ENCODE assay signal across 22 cellular contexts in genomic region chr1:8689431-8690252, GRCh38.
DNase-seq lines count a peak whose midpoint lies in the region; ATAC-seq, FAIRE-seq and TF ChIP-seq lines count a peak whose summit lies in the region.
"Had no signal": no experiment of that assay in that cellular context is flagged by ENCODE, and none has a peak within 500 bp of the region (broad histone marks: within the 10 kb centered on the region; RNA-seq: fewer than 3 reads in every experiment).

No MANE protein-coding gene starts in this region.

- intact Hi-C loops in GM12878 (cut with micrococcal nuclease; ENCODE audit: unreplicated experiment): no loop called here
- intact Hi-C loops in CD4-positive, alpha-beta memory T cell (cut with micrococcal nuclease): no loop called here

- no peak for TF ChIP-seq EP300 in GM12878 (IDR thresholded peaks at IDR 0.05; ENCODE audit: borderline replicate concordance in 1 of 2, control insufficient read depth in 1 of 2, low read depth in 2 of 2, low read length in 2 of 2)

- peak; percentile 57 for ATAC-seq in GM12878
- no peak for ATAC-seq in stimulated activated memory B cell treated with anti-CD40 and anti-IgM and Interleukin-4, amounts not matched to agents 10 μg/mL and 1 μg/mL and 100 μg/mL, for 72 hours
- no peak for ATAC-seq in esophagus mucosa
- ATAC-seq: left cardiac atrium, PC-3, T-cell had no signal

- WGBS in GM12878 (ENCODE audit: insufficient coverage, insufficient replicate concordance, low lambda C conversion rate, missing lambda C conversion rate): 65% methylated on average over 6 of the region's 6 CpGs

- H3K79me2 ChIP-seq in GM12878 (ENCODE audit: control insufficient read depth, insufficient read depth, low read length): peaks cover 67% of the 10 kb centered on the region

- peak overlapping the region; percentile 33 for H3K4me2 ChIP-seq in GM12878 (ENCODE audit: control insufficient read depth, insufficient read depth)

- H3K4me1 Mint-ChIP-seq in stimulated activated memory B cell treated with anti-CD40 and anti-IgM and Interleukin-4, amounts not matched to agents 10 μg/mL and 1 μg/mL and 100 μg/mL, for 72 hours: peaks cover 62% of the 10 kb centered on the region
- peaks cover 2 to 6% (median 5%) of the 10 kb centered on the region in 4 donors for H3K4me1 Mint-ChIP-seq in CD4-positive, alpha-beta memory T cell

- H3K4me1 ChIP-seq in GM12878 (ENCODE audit: control insufficient read depth, insufficient read depth, low read length): peaks cover 23% of the 10 kb centered on the region
- H3K4me1 ChIP-seq in CD4-positive, alpha-beta memory T cell (ENCODE audit: insufficient read depth, low read length): no peaks in the 10 kb centered on the region

- TF ChIP-seq RAD21 in GM12878 (IDR thresholded peaks at IDR 0.05; ENCODE audit: insufficient read depth, low read depth, low read length): no peak

- peak overlapping the region; percentile 24 for H3K27ac Mint-ChIP-seq in stimulated activated memory B cell treated with anti-CD40 and anti-IgM and Interleukin-4, amounts not matched to agents 10 μg/mL and 1 μg/mL and 100 μg/mL, for 72 hours
- no peak overlapping the region for H3K27ac Mint-ChIP-seq in CD4-positive, alpha-beta memory T cell
- H3K27ac Mint-ChIP-seq: activated naive CD8-positive, alpha-beta T cell; T-cell had no signal

- no peaks in the 10 kb centered on the region for H3K36me3 Mint-ChIP-seq in stimulated activated memory B cell treated with anti-CD40 and anti-IgM and Interleukin-4, amounts not matched to agents 10 μg/mL and 1 μg/mL and 100 μg/mL, for 72 hours
- H3K36me3 Mint-ChIP-seq in CD4-positive, alpha-beta memory T cell: peaks cover 0 to 11% of the 10 kb centered on the region in 2 donors

- H3K9me3 Mint-ChIP-seq in stimulated activated memory B cell treated with anti-CD40 and anti-IgM and Interleukin-4, amounts not matched to agents 10 μg/mL and 1 μg/mL and 100 μg/mL, for 72 hours: no peaks in the 10 kb centered on the region
- H3K9me3 Mint-ChIP-seq in CD4-positive, alpha-beta memory T cell: no peaks in the 10 kb centered on the region
- H3K9me3 Mint-ChIP-seq: T-cell had no signal

- POLR2A ChIA-PET in GM12878 (lab: Charles Lee): interaction anchor here (0.5 to 2.5 kb wide), 9 partner anchors 10 to 168 kb away, joined by 3 to 17 read pairs (median 4); no protein-coding TSS in a partner anchor
- POLR2A ChIA-PET in CD4-positive, alpha-beta memory T cell (lab: Charles Lee; ENCODE audit: partially characterized antibody): no interaction called here

- RAD21 ChIA-PET in GM12878 (lab: Charles Lee; ENCODE audit: unreplicated experiment): interaction anchor here (0.5 to 3.0 kb wide), 16 partner anchors 8 to 386 kb away, joined by 3 to 27 read pairs (median 3); no protein-coding TSS in a partner anchor

- peaks cover 2% of the 10 kb centered on the region; the same call in 1 of the 3 replicates for H3K9me3 ChIP-seq in GM12878 (replicated peaks; ENCODE audit: control insufficient read depth, insufficient read depth, low read length)
- no peaks in the 10 kb centered on the region for H3K9me3 ChIP-seq in CD4-positive, alpha-beta memory T cell (ENCODE audit: control insufficient read depth in 1 of 2, low read length in 2 of 2)
- H3K9me3 ChIP-seq: thyroid gland had no signal

- peak overlapping the region; percentile 50 for H3K27ac ChIP-seq in GM12878 (ENCODE audit: control insufficient read depth, insufficient read depth)
- no peak overlapping the region for H3K27ac ChIP-seq in CD4-positive, alpha-beta memory T cell (ENCODE audit: low read depth, low read length)
- H3K27ac ChIP-seq: thyroid gland had no signal

- no peak for TF ChIP-seq POLR2A in GM12878 (IDR thresholded peaks at IDR 0.05; ENCODE audit: low read depth, low read length)

- SMC1A ChIA-PET in GM12878 (lab: Charles Lee; ENCODE audit: uncharacterized antibody, unreplicated experiment): interaction anchor here (0.7 to 12.1 kb wide), 23 partner anchors 8 to 164 kb away, joined by 3 to 154 read pairs (median 4); no protein-coding TSS in a partner anchor

- no peaks in the 10 kb centered on the region for H3K36me3 ChIP-seq in GM12878 (ENCODE audit: control insufficient read depth in 2 of 2, insufficient read depth in 2 of 2, low read length in 1 of 2)
- no peaks in the 10 kb centered on the region for H3K36me3 ChIP-seq in CD4-positive, alpha-beta memory T cell (ENCODE audit: insufficient read depth, low read length)
- H3K36me3 ChIP-seq: thyroid gland had no signal

- no peak overlapping the region for H3K4me3 Mint-ChIP-seq in stimulated activated memory B cell treated with anti-CD40 and anti-IgM and Interleukin-4, amounts not matched to agents 10 μg/mL and 1 μg/mL and 100 μg/mL, for 72 hours
- no peak overlapping the region for H3K4me3 Mint-ChIP-seq in CD4-positive, alpha-beta memory T cell
- H3K4me3 Mint-ChIP-seq: activated naive CD8-positive, alpha-beta T cell; T-cell had no signal

- no peaks in the 10 kb centered on the region for H3K27me3 Mint-ChIP-seq in stimulated activated memory B cell treated with anti-CD40 and anti-IgM and Interleukin-4, amounts not matched to agents 10 μg/mL and 1 μg/mL and 100 μg/mL, for 72 hours
- no peaks in the 10 kb centered on the region for H3K27me3 Mint-ChIP-seq in CD4-positive, alpha-beta memory T cell
- H3K27me3 Mint-ChIP-seq: activated naive CD8-positive, alpha-beta T cell; T-cell had no signal

- in situ Hi-C loops in GM12878 (cut with MboI): no loop called here

- H3K27me3 ChIP-seq in GM12878 (replicated peaks in 1 of 2; ENCODE audit: control insufficient read depth in 2 of 2, insufficient read depth in 2 of 2, low read length in 1 of 2): no peaks in the 10 kb centered on the region
- no peaks in the 10 kb centered on the region for H3K27me3 ChIP-seq in CD4-positive, alpha-beta memory T cell (ENCODE audit: insufficient read depth, low read length)
- H3K27me3 ChIP-seq: thyroid gland had no signal

- H2AFZ ChIP-seq in GM12878 (ENCODE audit: control insufficient read depth, low read depth, low read length): no peak overlapping the region

- DNase-seq in GM18507 (ENCODE audit: extremely low spot score, insufficient read length, low read depth): no peak
- DNase-seq in NCI-H510A (lab: John Stamatoyannopoulos, UW): peak; percentile 63
- no peak for DNase-seq in GM12878 (ENCODE audit: low read depth, low spot score)
- DNase-seq in medulla oblongata (ENCODE audit: extremely low spot score): no peak
- no peak for DNase-seq in CD4-positive, alpha-beta memory T cell
- DNase-seq: activated CD4-positive, alpha-beta T cell treated with anti-CD3 and anti-CD28 coated beads for 48 hours; COR-L47; effector CD8-positive, alpha-beta T cell; left cardiac atrium; NCI-H187 treated with DMSO at 0.1 percent for 48 hours; NCI-H526 treated with DMSO at 0.1 percent for 48 hours; PC-3; posterior cingulate gyrus; SIG-M5; stimulated activated CD4-positive, alpha-beta T cell treated with anti-CD3 and anti-CD28 coated beads, Interleukin-2, amount 100 ng/mL, for 24 hours; stimulated activated naive CD4-positive, alpha-beta T cell treated with Interleukin-2 at 50 U/mL for 16 hours; T-cell; thyroid gland had no signal

- no peaks in the 10 kb centered on the region for H4K20me1 ChIP-seq in GM12878 (ENCODE audit: control insufficient read depth, insufficient read depth)

- BruUV-seq in GM12878 (replicated peaks; lab: Mats Ljungman, UMichigan): no TSS peak

- H3K4me3 ChIP-seq in GM12878: no peak overlapping the region
- H3K4me3 ChIP-seq in CD4-positive, alpha-beta memory T cell (ENCODE audit: low read length in 2 of 2): no peak overlapping the region
- H3K4me3 ChIP-seq: thyroid gland had no signal

- TF ChIP-seq CTCF in GM12878 (IDR thresholded peaks at IDR 0.05 in 2 of 3, conservative IDR thresholded peaks at IDR 0.05 in 1 of 3; ENCODE audit: control insufficient read depth in 2 of 3, extremely low read depth in 1 of 3, insufficient read depth in 1 of 3, low read depth in 3 of 3, low read length in 3 of 3): no peak

- CTCF ChIA-PET in GM12878 (lab: Yijun Ruan, JAX): interaction anchor here (1.0 to 9.0 kb wide), 12 partner anchors 9 to 185 kb away, joined by 3 to 89 read pairs (median 6); no protein-coding TSS in a partner anchor
- CTCF ChIA-PET in CD4-positive, alpha-beta memory T cell (lab: Charles Lee; ENCODE audit: partially characterized antibody): interaction anchor here (0.7 to 1.0 kb wide), 3 partner anchors 17 to 159 kb away, joined by 3 to 4 read pairs (median 3); no protein-coding TSS in a partner anchor

- H3K9ac ChIP-seq in GM12878 (ENCODE audit: control insufficient read depth, insufficient read depth, low read length): no peak overlapping the region

- FAIRE-seq in GM18507 (lab: Jason Lieb, UNC): peak; percentile 79
- no peak for FAIRE-seq in GM12878 (lab: Jason Lieb, UNC)
- FAIRE-seq: TTC549 had no signal

TF ChIP-seq in GM12878, 131 proteins besides CTCF, POLR2A, EP300 and RAD21 (continues in another document):
- TF ChIP-seq MLLT1 (IDR thresholded peaks at IDR 0.05) (0 out of 2 replicates have a peak, but pooled peaks have one; percentile 34), BACH1 (IDR thresholded peaks at IDR 0.05; ENCODE audit: borderline replicate concordance) (no peak), HSF1 (IDR thresholded peaks at IDR 0.05; ENCODE audit: low read depth, low read length) (no peak), NR2C1 (IDR thresholded peaks at IDR 0.05) (no peak), PML (IDR thresholded peaks at IDR 0.05; ENCODE audit: low read length) (no peak), ZBED1 (IDR thresholded peaks at IDR 0.05; ENCODE audit: borderline replicate concordance) (no peak)
